19 cellular contexts compared by ENCODE assay signal in genomic region chr2:21333249-21333648, GRCh38.
"Had no signal": no experiment of that assay in that cellular context is flagged by ENCODE, and none has a peak within 500 bp of the region (broad histone marks: within the 10 kb centered on the region; RNA-seq: fewer than 3 reads in every experiment).

No MANE protein-coding gene starts in this region.

- H3K4me1 Mint-ChIP-seq: activated naive CD8-positive, alpha-beta T cell treated with anti-CD3 and anti-CD28 coated beads for 36 hours; stimulated activated naive CD8-positive, alpha-beta T cell treated with anti-CD3 and anti-CD28 coated beads, Interleukin-15, amount 100 ng/mL, for 72 hours had no signal

- H3K36me3 ChIP-seq: brain microvascular endothelial cell, heart right ventricle, spleen, upper lobe of left lung had no signal

- ATAC-seq: activated CD4-positive, CD25-positive, alpha-beta regulatory T cell treated with anti-CD3 and anti-CD28 coated beads, Interleukin-2, amount 50 U/mL, for 24 hours; heart right ventricle; naive thymus-derived CD4-positive, alpha-beta T cell; sciatic nerve; stimulated activated naive CD8-positive, alpha-beta T cell treated with anti-CD3 and anti-CD28 coated beads, Interleukin-15, amount 100 ng/mL, for 72 hours had no signal

- H3K9me3 Mint-ChIP-seq: activated naive CD8-positive, alpha-beta T cell treated with anti-CD3 and anti-CD28 coated beads for 36 hours had no signal

- DNase-seq: activated CD4-positive, alpha-beta T cell treated with anti-CD3 and anti-CD28 coated beads, Interleukin-2, amount 50 U/mL, for 1 hour; activated CD8-positive, alpha-beta memory T cell treated with anti-CD3 and anti-CD28 coated beads for 24 hours; activated naive CD8-positive, alpha-beta T cell treated with anti-CD3 and anti-CD28 coated beads for 36 hours; brain microvascular endothelial cell; cortex of kidney; effector CD4-positive, alpha-beta T cell; foreskin melanocyte; heart right ventricle; left cardiac atrium; naive thymus-derived CD4-positive, alpha-beta T cell; nucleus accumbens; spleen; stimulated activated CD4-positive, alpha-beta T cell treated with anti-CD3 and anti-CD28 coated beads, Interleukin-1b, Interleukin-23, amount 100 ng/mL, for 48 hours; stimulated activated naive CD8-positive, alpha-beta T cell treated with anti-CD3 and anti-CD28 coated beads, Interleukin-15, amount 100 ng/mL, for 72 hours; T-helper 1 cell; T1000; upper lobe of left lung had no signal

- H3K4me3 Mint-ChIP-seq: activated naive CD8-positive, alpha-beta T cell treated with anti-CD3 and anti-CD28 coated beads for 36 hours; naive thymus-derived CD4-positive, alpha-beta T cell; stimulated activated naive CD8-positive, alpha-beta T cell treated with anti-CD3 and anti-CD28 coated beads, Interleukin-15, amount 100 ng/mL, for 72 hours had no signal

- H3K27me3 ChIP-seq: brain microvascular endothelial cell, spleen, upper lobe of left lung had no signal

- H3K9me3 ChIP-seq: upper lobe of left lung had no signal

- H3K4me3 ChIP-seq: heart right ventricle, spleen, upper lobe of left lung had no signal

- H3K27ac ChIP-seq: brain microvascular endothelial cell, heart right ventricle, spleen, upper lobe of left lung had no signal

- H3K27ac Mint-ChIP-seq: activated naive CD8-positive, alpha-beta T cell treated with anti-CD3 and anti-CD28 coated beads for 36 hours; naive thymus-derived CD4-positive, alpha-beta T cell; stimulated activated naive CD8-positive, alpha-beta T cell treated with anti-CD3 and anti-CD28 coated beads, Interleukin-15, amount 100 ng/mL, for 72 hours had no signal

- H3K36me3 Mint-ChIP-seq: activated naive CD8-positive, alpha-beta T cell treated with anti-CD3 and anti-CD28 coated beads for 36 hours; naive thymus-derived CD4-positive, alpha-beta T cell had no signal

- H3K4me1 ChIP-seq: spleen, upper lobe of left lung had no signal

- H3K27me3 Mint-ChIP-seq: activated naive CD8-positive, alpha-beta T cell treated with anti-CD3 and anti-CD28 coated beads for 36 hours; naive thymus-derived CD4-positive, alpha-beta T cell; stimulated activated naive CD8-positive, alpha-beta T cell treated with anti-CD3 and anti-CD28 coated beads, Interleukin-15, amount 100 ng/mL, for 72 hours had no signal
